In genomic region chr5:167688731-167689130, GRCh38 we compare ENCODE assay signal across 1 cellular context.
TF ChIP-seq lines count a peak whose summit lies in the region.

No MANE protein-coding gene starts in this region.

TF ChIP-seq in GM23338, 12 proteins besides CTCF, POLR2A, EP300 and RAD21:
- no peak for TF ChIP-seq ETS1 (IDR thresholded peaks at IDR 0.05)
